Comparison of ENCODE assay signal across 8 cellular contexts in the genomic region with DNA sequence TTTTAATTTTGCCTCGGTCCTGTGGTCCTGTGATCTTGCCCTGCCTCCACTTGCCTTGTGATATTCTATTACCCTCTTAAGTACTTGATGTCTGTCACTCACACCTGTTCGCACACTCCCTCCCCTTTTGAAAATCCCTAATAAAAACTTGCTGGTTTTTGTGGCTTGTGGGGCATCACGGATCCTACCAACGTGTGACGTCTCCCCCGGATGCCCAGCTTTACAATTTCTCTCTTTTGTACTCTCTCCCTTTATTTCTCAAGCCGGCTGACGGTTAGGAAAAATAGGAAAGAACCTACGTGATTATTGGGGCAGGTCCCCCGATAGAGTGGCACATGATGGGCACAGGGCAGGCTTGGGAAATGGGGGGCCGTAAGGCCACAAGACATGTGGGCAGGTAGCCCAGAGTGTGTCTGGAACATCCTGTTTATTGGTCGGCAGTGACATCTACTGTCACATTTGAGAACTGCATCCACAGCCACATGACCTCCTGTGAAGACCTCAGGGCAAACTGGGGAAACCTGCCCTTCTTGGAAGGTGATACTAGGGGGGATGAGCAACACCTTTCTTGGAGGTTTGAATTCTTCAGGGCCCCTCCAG. TPM values are rescaled to one million over a fixed set of nuclear protein-coding genes. Genes with fewer than 3 reads are reported as not detected.
DNase-seq lines count a peak whose midpoint lies in the region; ATAC-seq, FAIRE-seq and TF ChIP-seq lines count a peak whose summit lies in the region.
"Not testable (repeated sequence)": the region's sequence is repeated elsewhere in the genome, so short reads cannot be mapped to it uniquely, and the experiment has no call there.

No MANE protein-coding gene starts in this region.

- TF ChIP-seq RAD21 in K562 (CRISPR knock-in tag; conservative IDR thresholded peaks at IDR 0.05 in 1 of 2, IDR thresholded peaks at IDR 0.05 in 1 of 2) = peak; percentile 65 to 85

- CTCF ChIA-PET in Caco-2 (lab: Charles Lee) (interaction anchor here (0.6 to 1.0 kb wide), 2 partner anchors 67 to 69 kb away, joined by 4 to 7 read pairs; no protein-coding TSS in a partner anchor), K562 (lab: Yijun Ruan, JAX; ENCODE audit: low intra/inter-chr PET ratio) (interaction anchor here (1.2 kb wide), 1 partner anchor 218 kb away, joined by 4 read pairs; no protein-coding TSS in a partner anchor)

- not testable (repeated sequence) for H3K4me2 ChIP-seq in K562 (ENCODE audit: insufficient read depth, low read length)

- not testable (repeated sequence) for H3K9me1 ChIP-seq in K562 (ENCODE audit: control insufficient read depth, insufficient read depth, low read length)

- peak; percentile 97 for FAIRE-seq in K562 (lab: Jason Lieb, UNC)

- H3K79me2 ChIP-seq in K562 (ENCODE audit: control insufficient read depth, insufficient read depth, low read length) = not testable (repeated sequence)

- 5% methylated on average over 7 of the region's 12 CpGs for WGBS in K562 (ENCODE audit: insufficient coverage, low coverage, missing lambda C conversion rate)

- not testable (repeated sequence) for H3K27me3 Mint-ChIP-seq in Caco-2 (ENCODE audit: insufficient read depth, unreplicated experiment)

- not testable (repeated sequence) for H3K9me3 ChIP-seq in Caco-2; K562 (replicated peaks; ENCODE audit: control insufficient read depth, insufficient read depth, low read depth, low read length); left ventricle myocardium inferior (replicated peaks)

- H3K27ac Mint-ChIP-seq in Caco-2 (ENCODE audit: unreplicated experiment) = not testable (repeated sequence)

- DNase-seq in Caco-2 (peak; percentile 74 to 84), HS-5 (ENCODE audit: low read depth) (peak; percentile 18), NCI-H774 (lab: John Stamatoyannopoulos, UW) (peak; percentile 70), K562 (ENCODE audit: extremely low read depth in 1 of 4, low spot score in 3 of 4) (peak; percentile 39 to 80 (median 43)), left ventricle myocardium inferior (peak; percentile 43), occipital lobe (lab: John Stamatoyannopoulos, UW) (peak; percentile 49)
- DNase-seq in activated CD4-positive, alpha-beta T cell treated with anti-CD3 and anti-CD28 coated beads for 24 hours (ENCODE audit: low read depth in 2 of 2) = peak; percentile 68 to 78
- DNase-seq in stimulated activated CD8-positive, alpha-beta memory T cell treated with anti-CD3 and anti-CD28 coated beads, Interleukin-7, amount 100 ng/mL, for 24 hours (ENCODE audit: low read depth) = peak; percentile 70

- H3K27ac ChIP-seq in K562 (ENCODE audit: extremely low read depth, low read depth, low read length); left ventricle myocardium inferior (replicated peaks): not testable (repeated sequence)

- TF ChIP-seq CTCF in Caco-2 (IDR thresholded peaks at IDR 0.05; ENCODE audit: insufficient read depth in 1 of 2, low read depth in 1 of 2, low read length in 1 of 2, severe bottlenecking in 1 of 2, unreplicated experiment in 1 of 2) (peak; percentile 69 to 95), K562 (IDR thresholded peaks at IDR 0.05 in 2 of 3, conservative IDR thresholded peaks at IDR 0.05 in 1 of 3; ENCODE audit: insufficient read depth in 2 of 3, low read depth in 1 of 3, low read length in 3 of 3) (peak; percentile 64 to 74 (median 68)), left ventricle myocardium inferior (IDR thresholded peaks at IDR 0.05; ENCODE audit: borderline replicate concordance) (peak; percentile 86)

- TF ChIP-seq EP300 in K562 (IDR thresholded peaks at IDR 0.05; ENCODE audit: low read length) = not testable (repeated sequence)

- H3K36me3 ChIP-seq in Caco-2 (ENCODE audit: control insufficient read depth, insufficient read depth, low read length); K562 (ENCODE audit: control insufficient read depth, insufficient read depth, low read length); left ventricle myocardium inferior: not testable (repeated sequence)

- H3K4me3 Mint-ChIP-seq in Caco-2 (ENCODE audit: unreplicated experiment) = not testable (repeated sequence)

- peak; percentile 94 for ATAC-seq in K562

- H3K9me3 Mint-ChIP-seq in Caco-2 (ENCODE audit: unreplicated experiment) = not testable (repeated sequence)

- TF ChIP-seq POLR2A in K562 (conservative IDR thresholded peaks at IDR 0.05) = not testable (repeated sequence)

- not testable (repeated sequence) for H3K4me1 Mint-ChIP-seq in Caco-2 (ENCODE audit: low read depth, unreplicated experiment)

- not testable (repeated sequence) for H3K36me3 Mint-ChIP-seq in Caco-2 (ENCODE audit: insufficient read depth, unreplicated experiment)

- in situ Hi-C loops in K562 (cut with MboI) = loop anchor here (10.0 to 25.0 kb wide), 2 partner anchors 218 to 556 kb away; no protein-coding TSS in a partner anchor

- POLR2A ChIA-PET in Caco-2 (lab: Charles Lee) = interaction anchor here (0.6 kb wide), 1 partner anchor 62 kb away, joined by 3 read pairs; a partner anchor contains a TSS
- POLR2A ChIA-PET in K562 (lab: Yijun Ruan, JAX) = not testable (repeated sequence)

- not testable (repeated sequence) for H3K27me3 ChIP-seq in Caco-2 (replicated peaks; ENCODE audit: control insufficient read depth, insufficient read depth, low read length); K562 (ENCODE audit: control insufficient read depth in 2 of 2, insufficient read depth in 2 of 2, low read length in 2 of 2); left ventricle myocardium inferior (ENCODE audit: low read depth)

- not testable (repeated sequence) for H3K4me3 ChIP-seq in Caco-2 (ENCODE audit: low read depth, low read length); K562; left ventricle myocardium inferior

- not testable (repeated sequence) for H3K4me1 ChIP-seq in Caco-2; K562 (replicated peaks in 1 of 2; ENCODE audit: control insufficient read depth in 2 of 2, insufficient read depth in 2 of 2, low read length in 2 of 2); left ventricle myocardium inferior

- not testable (repeated sequence) for H4K20me1 ChIP-seq in K562 (replicated peaks; ENCODE audit: control insufficient read depth, insufficient read depth, low read length)

- not testable (repeated sequence) for BruUV-seq in Caco-2 (replicated peaks; lab: Mats Ljungman, UMichigan); K562 (replicated peaks; lab: Mats Ljungman, UMichigan)

- not testable (repeated sequence) for H3K9ac ChIP-seq in K562 (ENCODE audit: insufficient read depth in 1 of 2, low read depth in 2 of 2, low read length in 2 of 2)

- intact Hi-C loops in Caco-2 (cut with micrococcal nuclease; ENCODE audit: unreplicated experiment) (loop anchor here (5.0 kb wide), 2 partner anchors 69 to 94 kb away; no protein-coding TSS in a partner anchor), K562 (cut with micrococcal nuclease) (loop anchor here (10.0 kb wide), 1 partner anchor 228 kb away; a partner anchor contains a TSS)
- intact Hi-C loops in left ventricle myocardium inferior (cut with micrococcal nuclease) = not testable (repeated sequence)

- H2AFZ ChIP-seq in K562 (ENCODE audit: low read depth, low read length) = not testable (repeated sequence)

RNA-seq across cellular contexts. Expression of a gene that starts 4.6 kb away (rescaled TPM):
- total RNA-seq in Caco-2 (2022) (9.0 and 9.6 TPM in 2 replicates), K562 (2014; rRNA removed) (not detected in 2 replicates), K562 (2014; rRNA removed; fragmentation: Illumina TruSeq; extraction: Trizol) (not detected in 2 replicates), K562 (2015; rRNA removed; fragmentation: Illumina TruSeq; extraction: Trizol) (not detected in 2 replicates), K562 (2021) (not detected in 2 replicates), left ventricle myocardium inferior (4.9 TPM), occipital lobe (4.1 TPM)
- total RNA-seq in K562 (2011; cell fraction: chromatin; rRNA removed; ENCODE audit: low replicate concordance) = not detected in 2 replicates
- 0.33 TPM in 1 of 2 replicates, not detected in the other for total RNA-seq in K562 (2011; cell fraction: nucleolus; rRNA removed)
- total RNA-seq in K562 (2011; cell fraction: nucleoplasm; rRNA removed) = not detected in 2 replicates
- polyA plus RNA-seq in K562 (2011; rRNA removed) (not detected in 2 replicates), K562 (2014; fragmentation: Illumina TruSeq; extraction: Trizol) (not detected in 2 replicates), K562 (2014; fragmentation: Nextera tagmentation; extraction: Ambion mirVana) (not detected), K562 (2014; rRNA removed) (not detected in 2 replicates)
- polyA plus RNA-seq in K562 (2011; cell fraction: cytosol; rRNA removed) = not detected in 2 replicates
- polyA plus RNA-seq in K562 (2011; cell fraction: nucleus; rRNA removed) = 0.23 TPM in 1 of 2 replicates, not detected in the other
- not detected in 2 replicates for polyA plus RNA-seq in K562 (2012)
- polyA minus RNA-seq in K562 (2011; rRNA and poly(A)+ RNA removed) = not detected in 2 replicates
- 1.3 TPM in 1 of 2 replicates, not detected in the other for polyA minus RNA-seq in K562 (2011; cell fraction: cytosol; rRNA and poly(A)+ RNA removed)
- polyA minus RNA-seq in K562 (2011; cell fraction: nucleus; rRNA and poly(A)+ RNA removed) = not detected in 2 replicates

RNA-seq across cellular contexts. Expression of a gene that starts 10.3 kb away (rescaled TPM):
- total RNA-seq in Caco-2 (2022) (4.1 and 6.2 TPM in 2 replicates), K562 (2014; rRNA removed) (0.59 and 0.94 TPM in 2 replicates), K562 (2014; rRNA removed; fragmentation: Illumina TruSeq; extraction: Trizol) (not detected in 2 replicates), K562 (2015; rRNA removed; fragmentation: Illumina TruSeq; extraction: Trizol) (not detected in 2 replicates), K562 (2021) (not detected in 2 replicates), left ventricle myocardium inferior (1.5 TPM), occipital lobe (3.1 TPM)
- 0.21 and 0.46 TPM in 2 replicates for total RNA-seq in K562 (2011; cell fraction: chromatin; rRNA removed; ENCODE audit: low replicate concordance)
- total RNA-seq in K562 (2011; cell fraction: nucleolus; rRNA removed) = 0.33 TPM in 1 of 2 replicates, not detected in the other
- 0.37 TPM in 1 of 2 replicates, not detected in the other for total RNA-seq in K562 (2011; cell fraction: nucleoplasm; rRNA removed)
- polyA plus RNA-seq in K562 (2011; rRNA removed) (0.08 and 0.15 TPM in 2 replicates), K562 (2014; fragmentation: Illumina TruSeq; extraction: Trizol) (not detected in 2 replicates), K562 (2014; fragmentation: Nextera tagmentation; extraction: Ambion mirVana) (1 to 10 TPM in 1 of 2 experiments, under 1 TPM in 1; 0.87 to 1.7 TPM), K562 (2014; rRNA removed) (0.05 and 0.30 TPM in 2 replicates)
- polyA plus RNA-seq in K562 (2011; cell fraction: cytosol; rRNA removed) = not detected in 2 replicates
- polyA plus RNA-seq in K562 (2011; cell fraction: nucleus; rRNA removed) = 0.17 and 0.20 TPM in 2 replicates
- 5.1 and 6.3 TPM in 2 replicates for polyA plus RNA-seq in K562 (2012)
- not detected in 2 replicates for polyA minus RNA-seq in K562 (2011; rRNA and poly(A)+ RNA removed)
- not detected in 2 replicates for polyA minus RNA-seq in K562 (2011; cell fraction: cytosol; rRNA and poly(A)+ RNA removed)
- not detected in 2 replicates for polyA minus RNA-seq in K562 (2011; cell fraction: nucleus; rRNA and poly(A)+ RNA removed)

RNA-seq across cellular contexts. Expression of a gene that starts 17.8 kb away (rescaled TPM):
- total RNA-seq in Caco-2 (2022) = 121 and 123 TPM in 2 replicates
- total RNA-seq in K562 (2011; cell fraction: chromatin; rRNA removed; ENCODE audit: low replicate concordance) = 42.1 and 59.0 TPM in 2 replicates
- total RNA-seq in K562 (2011; cell fraction: nucleolus; rRNA removed) = 56.4 and 60.1 TPM in 2 replicates
- total RNA-seq in K562 (2011; cell fraction: nucleoplasm; rRNA removed) = 58.1 and 60.2 TPM in 2 replicates
- total RNA-seq in K562 (2014; rRNA removed) = 173 and 205 TPM in 2 replicates
- 63.2 and 65.8 TPM in 2 replicates for total RNA-seq in K562 (2014; rRNA removed; fragmentation: Illumina TruSeq; extraction: Trizol)
- total RNA-seq in K562 (2015; rRNA removed; fragmentation: Illumina TruSeq; extraction: Trizol) = 48.4 and 61.0 TPM in 2 replicates
- total RNA-seq in K562 (2021) = 127 and 136 TPM in 2 replicates
- polyA plus RNA-seq in K562 (2011; rRNA removed) = 159 and 170 TPM in 2 replicates
- 165 and 353 TPM in 2 replicates for polyA plus RNA-seq in K562 (2011; cell fraction: cytosol; rRNA removed)
- 140 and 197 TPM in 2 replicates for polyA plus RNA-seq in K562 (2011; cell fraction: nucleus; rRNA removed)
- polyA plus RNA-seq in K562 (2012) = 120 and 196 TPM in 2 replicates
- polyA plus RNA-seq in K562 (2014; fragmentation: Illumina TruSeq; extraction: Trizol) = 24.0 and 45.8 TPM in 2 replicates
- 10 to 100 TPM; 25.0 to 31.8 TPM for polyA plus RNA-seq in K562 (2014; fragmentation: Nextera tagmentation; extraction: Ambion mirVana)
- 209 and 281 TPM in 2 replicates for polyA plus RNA-seq in K562 (2014; rRNA removed)
- polyA minus RNA-seq in K562 (2011; rRNA and poly(A)+ RNA removed) = 16.1 and 17.2 TPM in 2 replicates
- polyA minus RNA-seq in K562 (2011; cell fraction: cytosol; rRNA and poly(A)+ RNA removed) = 30.7 and 47.4 TPM in 2 replicates
- 18.3 and 21.0 TPM in 2 replicates for polyA minus RNA-seq in K562 (2011; cell fraction: nucleus; rRNA and poly(A)+ RNA removed)
- total RNA-seq in left ventricle myocardium inferior = 157 TPM
- total RNA-seq in occipital lobe = 68.6 TPM

RNA-seq across cellular contexts. Expression of a gene that starts 23.5 kb away (rescaled TPM):
- total RNA-seq in Caco-2 (2022) (0.82 and 1.0 TPM in 2 replicates), K562 (2014; rRNA removed) (not detected in 2 replicates), K562 (2014; rRNA removed; fragmentation: Illumina TruSeq; extraction: Trizol) (not detected in 2 replicates), K562 (2015; rRNA removed; fragmentation: Illumina TruSeq; extraction: Trizol) (not detected in 2 replicates), K562 (2021) (not detected in 2 replicates), left ventricle myocardium inferior (0.66 TPM), occipital lobe (not detected)
- not detected in 2 replicates for total RNA-seq in K562 (2011; cell fraction: chromatin; rRNA removed; ENCODE audit: low replicate concordance)
- total RNA-seq in K562 (2011; cell fraction: nucleolus; rRNA removed) = not detected in 2 replicates
- not detected in 2 replicates for total RNA-seq in K562 (2011; cell fraction: nucleoplasm; rRNA removed)
- polyA plus RNA-seq in K562 (2011; rRNA removed) (not detected in 2 replicates), K562 (2014; fragmentation: Illumina TruSeq; extraction: Trizol) (not detected in 2 replicates), K562 (2014; fragmentation: Nextera tagmentation; extraction: Ambion mirVana) (not detected), K562 (2014; rRNA removed) (not detected in 2 replicates)
- not detected in 2 replicates for polyA plus RNA-seq in K562 (2011; cell fraction: cytosol; rRNA removed)
- polyA plus RNA-seq in K562 (2011; cell fraction: nucleus; rRNA removed) = not detected in 2 replicates
- not detected in 2 replicates for polyA plus RNA-seq in K562 (2012)
- polyA minus RNA-seq in K562 (2011; rRNA and poly(A)+ RNA removed) = not detected in 2 replicates
- not detected in 2 replicates for polyA minus RNA-seq in K562 (2011; cell fraction: cytosol; rRNA and poly(A)+ RNA removed)
- polyA minus RNA-seq in K562 (2011; cell fraction: nucleus; rRNA and poly(A)+ RNA removed) = not detected in 2 replicates

RNA-seq across cellular contexts. Expression of a gene that starts 48.9 kb away (rescaled TPM):
- 0.16 TPM in 1 of 2 replicates, not detected in the other for total RNA-seq in Caco-2 (2022)
- total RNA-seq in K562 (2011; cell fraction: chromatin; rRNA removed; ENCODE audit: low replicate concordance) = not detected in 2 replicates
- total RNA-seq in K562 (2011; cell fraction: nucleolus; rRNA removed) = not detected in 2 replicates
- total RNA-seq in K562 (2011; cell fraction: nucleoplasm; rRNA removed) = not detected in 2 replicates
- total RNA-seq in K562 (2014; rRNA removed) = not detected in 2 replicates
- total RNA-seq in K562 (2014; rRNA removed; fragmentation: Illumina TruSeq; extraction: Trizol) = not detected in 2 replicates
- total RNA-seq in K562 (2015; rRNA removed; fragmentation: Illumina TruSeq; extraction: Trizol) = not detected in 2 replicates
- not detected in 2 replicates for total RNA-seq in K562 (2021)
- not detected in 2 replicates for polyA plus RNA-seq in K562 (2011; rRNA removed)
- not detected in 2 replicates for polyA plus RNA-seq in K562 (2011; cell fraction: cytosol; rRNA removed)
- not detected in 2 replicates for polyA plus RNA-seq in K562 (2011; cell fraction: nucleus; rRNA removed)
- not detected in 2 replicates for polyA plus RNA-seq in K562 (2012)
- polyA plus RNA-seq in K562 (2014; fragmentation: Illumina TruSeq; extraction: Trizol) = not detected in 2 replicates
- not detected for polyA plus RNA-seq in K562 (2014; fragmentation: Nextera tagmentation; extraction: Ambion mirVana)
- not detected in 2 replicates for polyA plus RNA-seq in K562 (2014; rRNA removed)
- polyA minus RNA-seq in K562 (2011; rRNA and poly(A)+ RNA removed) = not detected in 2 replicates
- not detected in 2 replicates for polyA minus RNA-seq in K562 (2011; cell fraction: cytosol; rRNA and poly(A)+ RNA removed)
- polyA minus RNA-seq in K562 (2011; cell fraction: nucleus; rRNA and poly(A)+ RNA removed) = not detected in 2 replicates
- not detected for total RNA-seq in left ventricle myocardium inferior
- not detected for total RNA-seq in occipital lobe

Comparison
In these comparisons a context has a peak if more than half of its experiments do, and no peak if none do; other contexts are left out.
1. DNase-seq: peak in every context shown above with its lines; median percentile 79 in Caco-2; 73 in activated CD4-positive, alpha-beta T cell treated with anti-CD3 and anti-CD28 coated beads for 24 hours; 70 in NCI-H774; 70 in stimulated activated CD8-positive, alpha-beta memory T cell treated with anti-CD3 and anti-CD28 coated beads, Interleukin-7, amount 100 ng/mL, for 24 hours; 49 in occipital lobe; 43 in K562; 43 in left ventricle myocardium inferior; 18 in HS-5.